ENCODE assay signal across 19 cellular contexts in genomic region chr11:45028921-45029680, GRCh38.
DNase-seq lines count a peak whose midpoint lies in the region; ATAC-seq lines count a peak whose summit lies in the region.
"Had no signal": no experiment of that assay in that cellular context is flagged by ENCODE, and none has a peak within 500 bp of the region (broad histone marks: within the 10 kb centered on the region; RNA-seq: fewer than 3 reads in every experiment).

No MANE protein-coding gene starts in this region.

- peak; percentile 13 for DNase-seq in CD1c-positive myeloid dendritic cell (ENCODE audit: extremely low spot score)
- DNase-seq in NCI-H1436 (lab: John Stamatoyannopoulos, UW): peak; percentile 93
- peak; percentile 64 for DNase-seq in SK-N-DZ (ENCODE audit: low spot score)
- DNase-seq in memory B cell (ENCODE audit: low spot score in 2 of 2): peak; percentile 41 to 43
- no peak for DNase-seq in T-helper 2 cell
- DNase-seq in activated CD4-positive, alpha-beta T cell treated with anti-CD3 and anti-CD28 coated beads for 4 hours: no peak
- DNase-seq: activated CD4-positive, alpha-beta T cell treated with anti-CD3 and anti-CD28 coated beads for 48 hours; aorta; foreskin melanocyte; left colon; NCI-H146; stimulated activated naive CD8-positive, alpha-beta T cell treated with anti-CD3 and anti-CD28 coated beads, Interleukin-15, amount 100 ng/mL, for 72 hours; SW 1271; transverse colon had no signal

- H3K36me3 Mint-ChIP-seq in memory B cell: peaks cover 1% of the 10 kb centered on the region
- H3K36me3 Mint-ChIP-seq: activated naive CD4-positive, alpha-beta T cell treated with anti-CD3 and anti-CD28 coated beads, Interleukin-2, amount 50 U/mL, for 24 hours; mesothelial cell of epicardium; natural killer cell treated with Interleukin-12 subunit alpha and Interleukin-12 subunit beta and Interleukin-15 and Interleukin-18, amount 100 ng/mL, for 72 hours had no signal

- no peak overlapping the region for H3K4me3 Mint-ChIP-seq in memory B cell
- H3K4me3 Mint-ChIP-seq: activated naive CD4-positive, alpha-beta T cell treated with anti-CD3 and anti-CD28 coated beads, Interleukin-2, amount 50 U/mL, for 24 hours; mesothelial cell of epicardium; natural killer cell treated with Interleukin-12 subunit alpha and Interleukin-12 subunit beta and Interleukin-15 and Interleukin-18, amount 100 ng/mL, for 72 hours; stimulated activated naive CD8-positive, alpha-beta T cell treated with anti-CD3 and anti-CD28 coated beads, Interleukin-15, amount 100 ng/mL, for 72 hours had no signal

- no peaks in the 10 kb centered on the region for H3K27me3 Mint-ChIP-seq in memory B cell
- H3K27me3 Mint-ChIP-seq: activated naive CD4-positive, alpha-beta T cell treated with anti-CD3 and anti-CD28 coated beads, Interleukin-2, amount 50 U/mL, for 24 hours had no signal

- peaks cover 3% of the 10 kb centered on the region for H3K9me3 Mint-ChIP-seq in memory B cell
- H3K9me3 Mint-ChIP-seq: activated naive CD4-positive, alpha-beta T cell treated with anti-CD3 and anti-CD28 coated beads, Interleukin-2, amount 50 U/mL, for 24 hours; mesothelial cell of epicardium; natural killer cell treated with Interleukin-12 subunit alpha and Interleukin-12 subunit beta and Interleukin-15 and Interleukin-18, amount 100 ng/mL, for 72 hours; stimulated activated naive CD8-positive, alpha-beta T cell treated with anti-CD3 and anti-CD28 coated beads, Interleukin-15, amount 100 ng/mL, for 72 hours had no signal

- peaks cover 44% of the 10 kb centered on the region for H3K4me1 Mint-ChIP-seq in memory B cell

- H3K27ac Mint-ChIP-seq in memory B cell: peak overlapping the region; percentile 92
- H3K27ac Mint-ChIP-seq: activated naive CD4-positive, alpha-beta T cell treated with anti-CD3 and anti-CD28 coated beads, Interleukin-2, amount 50 U/mL, for 24 hours; mesothelial cell of epicardium; natural killer cell treated with Interleukin-12 subunit alpha and Interleukin-12 subunit beta and Interleukin-15 and Interleukin-18, amount 100 ng/mL, for 72 hours; stimulated activated naive CD8-positive, alpha-beta T cell treated with anti-CD3 and anti-CD28 coated beads, Interleukin-15, amount 100 ng/mL, for 72 hours had no signal

- ATAC-seq in memory B cell (ENCODE audit: low read depth): peak; percentile 59
- ATAC-seq in HG03432 (IDR thresholded peaks at IDR 0.05; ENCODE audit: unreplicated experiment): no peak
- ATAC-seq in GM18909 (IDR thresholded peaks at IDR 0.05; ENCODE audit: poor library complexity, unreplicated experiment): no peak
- ATAC-seq: left colon; natural killer cell treated with Interleukin-12 subunit alpha and Interleukin-12 subunit beta and Interleukin-15 and Interleukin-18, amount 100 ng/mL, for 72 hours; stimulated activated naive CD8-positive, alpha-beta T cell treated with anti-CD3 and anti-CD28 coated beads, Interleukin-15, amount 100 ng/mL, for 72 hours had no signal

Comparison
In these comparisons a context has a peak if more than half of its experiments do, and no peak if none do; other contexts are left out.
1. DNase-seq: peak in CD1c-positive myeloid dendritic cell (single experiment), NCI-H1436 (single experiment), SK-N-DZ (single experiment) and memory B cell (2 of 2); none in T-helper 2 cell (0 of 5) and activated CD4-positive, alpha-beta T cell treated with anti-CD3 and anti-CD28 coated beads for 4 hours (0 of 2).